ENCODE assay signal across 1 cellular context in the genomic region with DNA sequence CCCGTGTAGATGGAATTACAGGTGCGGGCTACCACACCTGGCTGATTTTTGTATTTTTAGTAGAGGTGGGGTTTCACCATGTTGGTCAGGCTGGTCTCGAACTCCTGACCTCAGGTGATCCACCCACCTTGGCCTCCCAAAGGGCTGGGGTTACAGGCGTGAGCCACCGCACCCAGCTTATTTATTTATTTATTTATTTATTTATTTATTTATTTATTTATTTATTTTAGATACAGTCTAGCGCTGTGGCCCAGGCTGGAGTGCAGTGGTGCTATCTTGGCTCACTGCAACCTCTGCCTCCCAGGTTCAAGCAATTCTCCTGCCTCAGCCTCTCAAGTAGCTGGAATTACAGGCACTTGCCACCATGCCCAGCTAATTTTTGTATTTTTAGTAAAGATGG. TPM values are rescaled to one million over a fixed set of nuclear protein-coding genes. Genes with fewer than 3 reads are reported as not detected.
"Had no signal": no experiment of that assay in that cellular context is flagged by ENCODE, and none has a peak within 500 bp of the region (broad histone marks: within the 10 kb centered on the region; RNA-seq: fewer than 3 reads in every experiment).

No MANE protein-coding gene starts in this region.

RNA-seq across cellular contexts. Expression of gene ANKRD61, which starts 51.9 kb away (rescaled TPM):
- total RNA-seq: GM23248 had no signal
